ENCODE assay signal across 16 cellular contexts in genomic region chr18:9734189-9734588, GRCh38. TPM values are rescaled to one million over a fixed set of nuclear protein-coding genes. Genes with fewer than 3 reads are reported as not detected.
DNase-seq lines count a peak whose midpoint lies in the region; ATAC-seq and TF ChIP-seq lines count a peak whose summit lies in the region.
"Had no signal": no experiment of that assay in that cellular context is flagged by ENCODE, and none has a peak within 500 bp of the region (broad histone marks: within the 10 kb centered on the region; RNA-seq: fewer than 3 reads in every experiment).

No MANE protein-coding gene starts in this region.

- intact Hi-C loops in left lung (cut with DNase I): no loop called here
- intact Hi-C loops in upper lobe of right lung (cut with DNase I): no loop called here

- H3K4me3 ChIP-seq in left lung (no peak overlapping the region), upper lobe of right lung (no peak overlapping the region)
- H3K4me3 ChIP-seq: esophagus muscularis mucosa, vagina had no signal

- peak overlapping the region; percentile 11 for H3K4me3 Mint-ChIP-seq in activated naive CD8-positive, alpha-beta T cell treated with anti-CD3 and anti-CD28 coated beads, Interleukin-2, amount 10 ng/mL, durations not matched to agents 7 days and 5 days
- no peak overlapping the region for H3K4me3 Mint-ChIP-seq in activated naive CD8-positive, alpha-beta T cell treated with anti-CD3 and anti-CD28 coated beads for 36 hours
- H3K4me3 Mint-ChIP-seq in activated naive CD8-positive, alpha-beta T cell treated with anti-CD3 and anti-CD28 coated beads, Interleukin-2, amount 50 U/mL, for 24 hours: no peak overlapping the region
- H3K4me3 Mint-ChIP-seq: nephron progenitor cell had no signal

- TF ChIP-seq CTCF in left lung (IDR thresholded peaks at IDR 0.05): no peak
- TF ChIP-seq CTCF in upper lobe of right lung (IDR thresholded peaks at IDR 0.05): no peak

- no peak for DNase-seq in activated naive CD8-positive, alpha-beta T cell treated with anti-CD3 and anti-CD28 coated beads, Interleukin-2, amount 10 ng/mL, durations not matched to agents 7 days and 5 days
- no peak for DNase-seq in activated naive CD8-positive, alpha-beta T cell treated with anti-CD3 and anti-CD28 coated beads for 36 hours
- DNase-seq in activated naive CD8-positive, alpha-beta T cell treated with anti-CD3 and anti-CD28 coated beads, Interleukin-2, amount 50 U/mL, for 24 hours: no peak
- DNase-seq in left lung (peak in 1 of 2 donors; percentile 50), upper lobe of right lung (no peak), hippocampal formation (lab: John Stamatoyannopoulos, UW) (no peak), HuH-7.5 (ENCODE audit: low spot score) (no peak), NCI-H2171 (lab: John Stamatoyannopoulos, UW) (no peak)
- DNase-seq: activated CD4-positive, alpha-beta T cell treated with anti-CD3 and anti-CD28 coated beads, Interleukin-2, amount 50 U/mL, for 4 hours; activated effector memory CD4-positive, alpha-beta T cell treated with Interleukin-2 at 50 U/mL for 16 hours; HCEC 1CT; NCI-H2081; nephron progenitor cell; T-helper 1 cell had no signal

- no peak overlapping the region for H3K27ac Mint-ChIP-seq in activated naive CD8-positive, alpha-beta T cell treated with anti-CD3 and anti-CD28 coated beads, Interleukin-2, amount 10 ng/mL, durations not matched to agents 7 days and 5 days
- H3K27ac Mint-ChIP-seq in activated naive CD8-positive, alpha-beta T cell treated with anti-CD3 and anti-CD28 coated beads for 36 hours: no peak overlapping the region
- H3K27ac Mint-ChIP-seq in activated naive CD8-positive, alpha-beta T cell treated with anti-CD3 and anti-CD28 coated beads, Interleukin-2, amount 50 U/mL, for 24 hours: no peak overlapping the region
- H3K27ac Mint-ChIP-seq: nephron progenitor cell had no signal

- no peak for ATAC-seq in activated naive CD8-positive, alpha-beta T cell treated with anti-CD3 and anti-CD28 coated beads, Interleukin-2, amount 10 ng/mL, durations not matched to agents 7 days and 5 days (ENCODE audit: low read depth)
- ATAC-seq in activated naive CD8-positive, alpha-beta T cell treated with anti-CD3 and anti-CD28 coated beads, Interleukin-2, amount 50 U/mL, for 24 hours: peak; percentile 20
- ATAC-seq in left lung (peak; percentile 87), upper lobe of right lung (peak; percentile 79)

- POLR2A ChIA-PET in activated naive CD8-positive, alpha-beta T cell treated with anti-CD3 and anti-CD28 coated beads, Interleukin-2, amount 10 ng/mL, durations not matched to agents 7 days and 5 days (lab: Charles Lee): no interaction called here

- H3K27me3 ChIP-seq in left lung (no peaks in the 10 kb centered on the region), upper lobe of right lung (no peaks in the 10 kb centered on the region)
- H3K27me3 ChIP-seq: esophagus muscularis mucosa, vagina had no signal

- no peaks in the 10 kb centered on the region for H3K9me3 Mint-ChIP-seq in activated naive CD8-positive, alpha-beta T cell treated with anti-CD3 and anti-CD28 coated beads, Interleukin-2, amount 10 ng/mL, durations not matched to agents 7 days and 5 days
- H3K9me3 Mint-ChIP-seq in activated naive CD8-positive, alpha-beta T cell treated with anti-CD3 and anti-CD28 coated beads for 36 hours: no peaks in the 10 kb centered on the region
- no peaks in the 10 kb centered on the region for H3K9me3 Mint-ChIP-seq in activated naive CD8-positive, alpha-beta T cell treated with anti-CD3 and anti-CD28 coated beads, Interleukin-2, amount 50 U/mL, for 24 hours
- H3K9me3 Mint-ChIP-seq: nephron progenitor cell had no signal

- H3K9me3 ChIP-seq in left lung (no peaks in the 10 kb centered on the region), upper lobe of right lung (no peaks in the 10 kb centered on the region)
- H3K9me3 ChIP-seq: esophagus muscularis mucosa, vagina had no signal

- H3K4me1 Mint-ChIP-seq in activated naive CD8-positive, alpha-beta T cell treated with anti-CD3 and anti-CD28 coated beads, Interleukin-2, amount 10 ng/mL, durations not matched to agents 7 days and 5 days: peaks cover 17% of the 10 kb centered on the region
- peaks cover 5% of the 10 kb centered on the region for H3K4me1 Mint-ChIP-seq in activated naive CD8-positive, alpha-beta T cell treated with anti-CD3 and anti-CD28 coated beads for 36 hours
- H3K4me1 Mint-ChIP-seq in activated naive CD8-positive, alpha-beta T cell treated with anti-CD3 and anti-CD28 coated beads, Interleukin-2, amount 50 U/mL, for 24 hours: peaks cover 5% of the 10 kb centered on the region

- H3K36me3 Mint-ChIP-seq in activated naive CD8-positive, alpha-beta T cell treated with anti-CD3 and anti-CD28 coated beads, Interleukin-2, amount 10 ng/mL, durations not matched to agents 7 days and 5 days: no peaks in the 10 kb centered on the region
- no peaks in the 10 kb centered on the region for H3K36me3 Mint-ChIP-seq in activated naive CD8-positive, alpha-beta T cell treated with anti-CD3 and anti-CD28 coated beads for 36 hours
- no peaks in the 10 kb centered on the region for H3K36me3 Mint-ChIP-seq in activated naive CD8-positive, alpha-beta T cell treated with anti-CD3 and anti-CD28 coated beads, Interleukin-2, amount 50 U/mL, for 24 hours (ENCODE audit: low read depth)

- peaks cover 0 to 60% of the 10 kb centered on the region in 2 donors for H3K4me1 ChIP-seq in left lung
- peaks cover 4% of the 10 kb centered on the region for H3K4me1 ChIP-seq in upper lobe of right lung

- H3K27ac ChIP-seq in left lung (peak overlapping the region; percentile 20 to 78), upper lobe of right lung (peak overlapping the region; percentile 30)
- H3K27ac ChIP-seq: esophagus muscularis mucosa, vagina had no signal

- H3K27me3 Mint-ChIP-seq in activated naive CD8-positive, alpha-beta T cell treated with anti-CD3 and anti-CD28 coated beads, Interleukin-2, amount 10 ng/mL, durations not matched to agents 7 days and 5 days: peaks cover 59% of the 10 kb centered on the region
- H3K27me3 Mint-ChIP-seq in activated naive CD8-positive, alpha-beta T cell treated with anti-CD3 and anti-CD28 coated beads for 36 hours: peaks cover 26% of the 10 kb centered on the region
- peaks cover 10% of the 10 kb centered on the region for H3K27me3 Mint-ChIP-seq in activated naive CD8-positive, alpha-beta T cell treated with anti-CD3 and anti-CD28 coated beads, Interleukin-2, amount 50 U/mL, for 24 hours

- H3K36me3 ChIP-seq in left lung (peaks cover 0 to 19% of the 10 kb centered on the region in 2 donors), upper lobe of right lung (peaks cover 5% of the 10 kb centered on the region)

RNA-seq across cellular contexts. Expression of gene RAB31, which starts 26.1 kb away (rescaled TPM):
- 1 to 10 TPM in 1 of 2 experiments, under 1 TPM in 1; 0.94 to 3.6 TPM for total RNA-seq in activated naive CD8-positive, alpha-beta T cell treated with anti-CD3 and anti-CD28 coated beads, Interleukin-2, amount 10 ng/mL, durations not matched to agents 7 days and 5 days
- under 1 TPM; 0.70 to 0.78 TPM for total RNA-seq in activated naive CD8-positive, alpha-beta T cell treated with anti-CD3 and anti-CD28 coated beads for 36 hours
- 100 to 1,000 TPM; 115 to 135 TPM for total RNA-seq in left lung
- total RNA-seq in upper lobe of right lung: 137 TPM

Comparison
In these comparisons a context has a peak if more than half of its experiments do, and no peak if none do; other contexts are left out.
1. RNA of gene RAB31, which starts 26.1 kb away (total RNA-seq): 137 TPM in upper lobe of right lung (single experiment) and 115 to 135 TPM in left lung; 0.94 to 3.6 TPM in activated naive CD8-positive, alpha-beta T cell treated with anti-CD3 and anti-CD28 coated beads, Interleukin-2, amount 10 ng/mL, durations not matched to agents 7 days and 5 days and 0.70 to 0.78 TPM in activated naive CD8-positive, alpha-beta T cell treated with anti-CD3 and anti-CD28 coated beads for 36 hours; every median in the first group is over 10 times any median in the second.